27 cellular contexts compared by ENCODE assay signal in the genomic region with DNA sequence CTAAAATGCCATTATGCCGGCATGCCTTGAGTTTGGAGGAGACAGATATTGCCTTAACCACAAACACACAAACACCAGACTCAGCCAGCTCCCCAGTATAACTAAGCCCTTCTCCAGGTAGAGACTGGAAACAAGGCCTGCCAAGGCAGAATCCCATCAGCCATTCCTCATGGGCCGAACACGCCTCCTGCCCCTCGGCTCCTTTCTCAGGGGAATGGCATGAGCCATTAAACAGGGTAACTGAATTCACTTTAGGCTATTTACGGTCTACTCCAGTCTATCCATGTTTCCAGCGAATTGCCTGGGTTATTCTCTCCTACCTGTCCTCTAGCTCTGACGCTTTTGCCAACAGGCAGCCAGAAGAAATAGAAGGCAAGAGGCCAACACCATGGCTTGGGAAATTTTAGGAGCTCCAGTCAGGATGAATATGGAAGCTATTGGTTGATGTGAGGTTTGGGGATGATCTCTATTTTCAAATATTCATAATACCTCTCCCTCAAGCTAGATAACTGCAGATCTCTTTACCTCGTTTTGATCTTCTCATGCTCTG. TPM values are rescaled to one million over a fixed set of nuclear protein-coding genes. Genes with fewer than 3 reads are reported as not detected.
DNase-seq lines count a peak whose midpoint lies in the region; ATAC-seq, FAIRE-seq and TF ChIP-seq lines count a peak whose summit lies in the region.
"Had no signal": no experiment of that assay in that cellular context is flagged by ENCODE, and none has a peak within 500 bp of the region (broad histone marks: within the 10 kb centered on the region; RNA-seq: fewer than 3 reads in every experiment).

No MANE protein-coding gene starts in this region.

- intact Hi-C loops in A673 (cut with micrococcal nuclease; ENCODE audit: unreplicated experiment) (no loop called here), endothelial cell of umbilical vein (cut with micrococcal nuclease) (loop anchor here (2.0 kb wide), 1 partner anchor 23 kb away; no protein-coding TSS in a partner anchor), sciatic nerve (cut with DNase I) (no loop called here)

- dilution Hi-C loops in endothelial cell of umbilical vein (cut with MboI; ENCODE audit: extremely low pct_ligation_motif_present, low sequenced_read_pairs): no loop called here

- H3K4me3 ChIP-seq in A673 (ENCODE audit: low read depth, low read length, poor library complexity, severe bottlenecking): no peak overlapping the region
- no peak overlapping the region for H3K4me3 ChIP-seq in CD8-positive, alpha-beta memory T cell (ENCODE audit: low read length)
- no peak overlapping the region for H3K4me3 ChIP-seq in endothelial cell of umbilical vein (replicated peaks in 1 of 3; ENCODE audit: insufficient read depth in 1 of 3, low read depth in 1 of 3, low read length in 3 of 3)
- H3K4me3 ChIP-seq: psoas muscle, skin epidermis, thoracic aorta had no signal

- H3K27me3 Mint-ChIP-seq in CD8-positive, alpha-beta memory T cell: no peaks in the 10 kb centered on the region
- no peaks in the 10 kb centered on the region for H3K27me3 Mint-ChIP-seq in activated CD4-positive, alpha-beta memory T cell treated with anti-CD3 and anti-CD28 coated beads, Interleukin-2, amount 10 ng/mL, durations not matched to agents 7 days and 5 days

- H3K4me3 Mint-ChIP-seq in CD8-positive, alpha-beta memory T cell: peak overlapping the region in 1 of 7 donors; percentile 57
- H3K4me3 Mint-ChIP-seq in activated CD4-positive, alpha-beta memory T cell treated with anti-CD3 and anti-CD28 coated beads, Interleukin-2, amount 10 ng/mL, durations not matched to agents 7 days and 5 days: no peak overlapping the region

- H3K27ac ChIP-seq in A673 (ENCODE audit: low read depth, low read length, poor library complexity, severe bottlenecking) (no peak overlapping the region), endothelial cell of umbilical vein (ENCODE audit: insufficient read depth, low read depth, low read length) (no peak overlapping the region)
- H3K27ac ChIP-seq in CD8-positive, alpha-beta memory T cell (ENCODE audit: low read depth, low read length): no peak overlapping the region
- H3K27ac ChIP-seq: C4-2B, psoas muscle, thoracic aorta had no signal

- no peaks in the 10 kb centered on the region for H3K9me3 ChIP-seq in A673 (ENCODE audit: low read depth, low read length, poor library complexity, severe bottlenecking)
- H3K9me3 ChIP-seq in CD8-positive, alpha-beta memory T cell (ENCODE audit: low read length): no peaks in the 10 kb centered on the region
- no peaks in the 10 kb centered on the region for H3K9me3 ChIP-seq in endothelial cell of umbilical vein (replicated peaks; ENCODE audit: control insufficient read depth, insufficient read depth, low read length)
- H3K9me3 ChIP-seq: psoas muscle, thoracic aorta had no signal

- no peak for DNase-seq in A673 (ENCODE audit: low spot score)
- DNase-seq in CD8-positive, alpha-beta memory T cell: no peak
- DNase-seq in activated CD4-positive, alpha-beta memory T cell treated with anti-CD3 and anti-CD28 coated beads, Interleukin-2, amount 10 ng/mL, durations not matched to agents 7 days and 5 days: no peak
- no peak for DNase-seq in endothelial cell of umbilical vein (ENCODE audit: low read depth, low spot score)
- no peak for DNase-seq in left lobe of liver (ENCODE audit: low spot score)
- DNase-seq in sciatic nerve (ENCODE audit: low spot score): no peak
- DNase-seq: activated CD4-positive, alpha-beta T cell treated with anti-CD3 and anti-CD28 coated beads for 48 hours; activated naive CD4-positive, alpha-beta T cell treated with anti-CD3 and anti-CD28 coated beads, Interleukin-2, amount 50 U/mL, for 16 hours; activated T-cell treated with anti-CD3 and anti-CD28 coated beads, Interleukin-2, amount 50 U/mL, for 1 hour; effector CD8-positive, alpha-beta T cell; foreskin melanocyte; hippocampal formation; KG1; left ventricle myocardium superior; NCI-H1694; NCI-H526 treated with DMSO at 0.1 percent for 48 hours; psoas muscle; stimulated activated CD4-positive, alpha-beta T cell treated with anti-CD3 and anti-CD28 coated beads, Interleukin-2, amount 100 ng/mL, for 24 hours; stimulated activated naive CD4-positive, alpha-beta T cell had no signal

- H3K27ac Mint-ChIP-seq in CD8-positive, alpha-beta memory T cell: peak overlapping the region; percentile 83 to 99 (median 94)
- H3K27ac Mint-ChIP-seq in activated CD4-positive, alpha-beta memory T cell treated with anti-CD3 and anti-CD28 coated beads, Interleukin-2, amount 10 ng/mL, durations not matched to agents 7 days and 5 days: peak overlapping the region; percentile 33

- no peak overlapping the region for H3K4me2 ChIP-seq in endothelial cell of umbilical vein (ENCODE audit: insufficient read depth, low read length)

- POLR2A ChIA-PET in A673 (lab: Charles Lee; ENCODE audit: low non-redundant PET): no interaction called here
- POLR2A ChIA-PET in CD8-positive, alpha-beta memory T cell (lab: Charles Lee): interaction anchor here (2.5 kb wide), 1 partner anchor 56 kb away, joined by 22 read pairs; the partner anchor contains the start of gene SMIM20
- POLR2A ChIA-PET in activated CD4-positive, alpha-beta memory T cell treated with anti-CD3 and anti-CD28 coated beads, Interleukin-2, amount 10 ng/mL, durations not matched to agents 7 days and 5 days (lab: Charles Lee): interaction anchor here (1.9 to 3.6 kb wide), 2 partner anchors 12 to 56 kb away, joined by 5 to 34 read pairs; partner anchors contain the start of gene SMIM20
- POLR2A ChIA-PET in endothelial cell of umbilical vein (lab: Charles Lee): no interaction called here

- H3K36me3 Mint-ChIP-seq in CD8-positive, alpha-beta memory T cell: peaks cover 0 to 5% (median 0%) of the 10 kb centered on the region in 3 donors
- peaks cover 27% of the 10 kb centered on the region for H3K36me3 Mint-ChIP-seq in activated CD4-positive, alpha-beta memory T cell treated with anti-CD3 and anti-CD28 coated beads, Interleukin-2, amount 10 ng/mL, durations not matched to agents 7 days and 5 days (ENCODE audit: low read depth)

- H3K4me1 ChIP-seq in A673 (ENCODE audit: insufficient read depth, low read length, poor library complexity, severe bottlenecking) (peaks cover 22% of the 10 kb centered on the region), endothelial cell of umbilical vein (ENCODE audit: control insufficient read depth, extremely low read depth, insufficient read depth, low read length) (peaks cover 48% of the 10 kb centered on the region)
- H3K4me1 ChIP-seq in CD8-positive, alpha-beta memory T cell (ENCODE audit: insufficient read depth, low read length): peaks cover 68% of the 10 kb centered on the region

- no peaks in the 10 kb centered on the region for H3K9me3 Mint-ChIP-seq in CD8-positive, alpha-beta memory T cell
- H3K9me3 Mint-ChIP-seq in activated CD4-positive, alpha-beta memory T cell treated with anti-CD3 and anti-CD28 coated beads, Interleukin-2, amount 10 ng/mL, durations not matched to agents 7 days and 5 days: no peaks in the 10 kb centered on the region

- H3K9ac ChIP-seq in endothelial cell of umbilical vein (replicated peaks; ENCODE audit: extremely low read depth, insufficient read depth, low read length): no peak overlapping the region

- no peaks in the 10 kb centered on the region for H3K36me3 ChIP-seq in A673 (ENCODE audit: insufficient read depth, low read length, poor library complexity, severe bottlenecking)
- H3K36me3 ChIP-seq in CD8-positive, alpha-beta memory T cell (ENCODE audit: insufficient read depth, low read length): no peaks in the 10 kb centered on the region
- H3K36me3 ChIP-seq in endothelial cell of umbilical vein (ENCODE audit: control insufficient read depth in 2 of 2, extremely low read depth in 1 of 2, insufficient read depth in 2 of 2, low read length in 2 of 2): no peaks in the 10 kb centered on the region
- H3K36me3 ChIP-seq: thoracic aorta had no signal

- peaks cover 11% of the 10 kb centered on the region for H3K79me2 ChIP-seq in endothelial cell of umbilical vein (ENCODE audit: control insufficient read depth, insufficient read depth, low read length)

- no peaks in the 10 kb centered on the region for H3K27me3 ChIP-seq in A673 (replicated peaks; ENCODE audit: insufficient read depth, low read depth, low read length, poor library complexity)
- H3K27me3 ChIP-seq in CD8-positive, alpha-beta memory T cell (ENCODE audit: insufficient read depth, low read length, poor library complexity, severe bottlenecking): no peaks in the 10 kb centered on the region
- H3K27me3 ChIP-seq in endothelial cell of umbilical vein (ENCODE audit: control insufficient read depth in 2 of 2, insufficient read depth in 2 of 2, low read length in 2 of 2): no peaks in the 10 kb centered on the region

- no peaks in the 10 kb centered on the region for H4K20me1 ChIP-seq in endothelial cell of umbilical vein (replicated peaks; ENCODE audit: control insufficient read depth, extremely low read depth, insufficient read depth, low read length)

- peaks cover 1% of the 10 kb centered on the region for H3K9me1 ChIP-seq in endothelial cell of umbilical vein (replicated peaks; ENCODE audit: control insufficient read depth, extremely low read depth, insufficient read depth, low read length)

- BruUV-seq in A673 (replicated peaks; lab: Mats Ljungman, UMichigan): no TSS peak
- no TSS peak for BruUV-seq in endothelial cell of umbilical vein (replicated peaks; lab: Mats Ljungman, UMichigan)

- FAIRE-seq in endothelial cell of umbilical vein (lab: Jason Lieb, UNC): peak; percentile 54
- FAIRE-seq: G401.6, TTC549 had no signal

- peaks cover 72 to 87% (median 83%) of the 10 kb centered on the region in 3 donors for H3K4me1 Mint-ChIP-seq in CD8-positive, alpha-beta memory T cell
- peaks cover 84% of the 10 kb centered on the region for H3K4me1 Mint-ChIP-seq in activated CD4-positive, alpha-beta memory T cell treated with anti-CD3 and anti-CD28 coated beads, Interleukin-2, amount 10 ng/mL, durations not matched to agents 7 days and 5 days

- no peak for ATAC-seq in GM18520 (IDR thresholded peaks at IDR 0.05; ENCODE audit: unreplicated experiment)
- no peak for ATAC-seq in left lobe of liver
- ATAC-seq in GM21360 (IDR thresholded peaks at IDR 0.05; ENCODE audit: unreplicated experiment): no peak
- no peak for ATAC-seq in sciatic nerve
- ATAC-seq: esophagus mucosa, left ventricle myocardium superior, psoas muscle had no signal

- TF ChIP-seq CTCF in A673 (conservative IDR thresholded peaks at IDR 0.05; ENCODE audit: low read depth, low read length) (0 out of 2 replicates have a peak, but pooled peaks have one; percentile 0), endothelial cell of umbilical vein (IDR thresholded peaks at IDR 0.05; ENCODE audit: extremely low read depth in 1 of 2, insufficient read depth in 1 of 2, low read depth in 1 of 2, low read length in 2 of 2) (no peak)

- no peak overlapping the region for H2AFZ ChIP-seq in endothelial cell of umbilical vein (ENCODE audit: low read depth, low read length)

- TF ChIP-seq POLR2A in endothelial cell of umbilical vein (IDR thresholded peaks at IDR 0.05; ENCODE audit: low read depth, low read length): no peak

- CTCF ChIA-PET in A673 (lab: Charles Lee) (no interaction called here), endothelial cell of umbilical vein (lab: Charles Lee) (interaction anchor here (1.4 kb wide), 1 partner anchor 130 kb away, joined by 5 read pairs; no protein-coding TSS in a partner anchor)
- CTCF ChIA-PET in CD8-positive, alpha-beta memory T cell (lab: Charles Lee): interaction anchor here (0.8 to 3.3 kb wide), 3 partner anchors 16 to 56 kb away, joined by 3 to 17 read pairs (median 3); partner anchors contain the start of gene SMIM20
- CTCF ChIA-PET in activated CD4-positive, alpha-beta memory T cell treated with anti-CD3 and anti-CD28 coated beads, Interleukin-2, amount 10 ng/mL, durations not matched to agents 7 days and 5 days (lab: Charles Lee): interaction anchor here (3.2 kb wide), 1 partner anchor 131 kb away, joined by 9 read pairs; no protein-coding TSS in a partner anchor

RNA-seq across cellular contexts. Expression of gene SEL1L3, which starts 4.9 kb away (rescaled TPM):
- 35.8 and 40.0 TPM in 2 replicates for total RNA-seq in A673 (2021)
- 10 to 100 TPM; 36.4 to 46.2 TPM for total RNA-seq in CD8-positive, alpha-beta memory T cell
- polyA plus RNA-seq in CD8-positive, alpha-beta memory T cell: 63.7 TPM
- 10 to 100 TPM; 88.3 to 91.3 TPM for total RNA-seq in activated CD4-positive, alpha-beta memory T cell treated with anti-CD3 and anti-CD28 coated beads, Interleukin-2, amount 10 ng/mL, durations not matched to agents 7 days and 5 days
- total RNA-seq in endothelial cell of umbilical vein: 91.1 and 122 TPM in 2 replicates
- 47.7 and 53.4 TPM in 2 replicates for polyA plus RNA-seq in endothelial cell of umbilical vein
- 42.6 and 50.0 TPM in 2 replicates for polyA plus RNA-seq in endothelial cell of umbilical vein (2011; cell fraction: cytosol; rRNA removed)
- 67.9 and 78.6 TPM in 2 replicates for polyA plus RNA-seq in endothelial cell of umbilical vein (2011; cell fraction: nucleus; rRNA removed)
- 61.5 and 69.0 TPM in 2 replicates for polyA plus RNA-seq in endothelial cell of umbilical vein (2012)
- polyA minus RNA-seq in endothelial cell of umbilical vein: 132 and 170 TPM in 2 replicates
- polyA minus RNA-seq in endothelial cell of umbilical vein (2011; cell fraction: cytosol; rRNA and poly(A)+ RNA removed): 10.4 TPM
- 124 and 188 TPM in 2 replicates for polyA minus RNA-seq in endothelial cell of umbilical vein (2011; cell fraction: nucleus; rRNA and poly(A)+ RNA removed)
- total RNA-seq in left lobe of liver: 5.0 TPM
- 17.1 TPM for total RNA-seq in sciatic nerve

RNA-seq across cellular contexts. Expression of gene SMIM20, which starts 56.1 kb away (rescaled TPM):
- total RNA-seq in A673 (2021) (25.2 and 30.2 TPM in 2 replicates), endothelial cell of umbilical vein (18.1 and 19.2 TPM in 2 replicates), left lobe of liver (20.4 TPM), sciatic nerve (22.7 TPM)
- total RNA-seq in CD8-positive, alpha-beta memory T cell: 10 to 100 TPM; 25.1 to 28.5 TPM
- 47.3 TPM for polyA plus RNA-seq in CD8-positive, alpha-beta memory T cell
- total RNA-seq in activated CD4-positive, alpha-beta memory T cell treated with anti-CD3 and anti-CD28 coated beads, Interleukin-2, amount 10 ng/mL, durations not matched to agents 7 days and 5 days: 10 to 100 TPM; 11.5 to 14.4 TPM
- 6.8 and 10.2 TPM in 2 replicates for polyA plus RNA-seq in endothelial cell of umbilical vein
- polyA plus RNA-seq in endothelial cell of umbilical vein (2011; cell fraction: cytosol; rRNA removed): 14.1 and 15.0 TPM in 2 replicates
- 4.7 and 5.9 TPM in 2 replicates for polyA plus RNA-seq in endothelial cell of umbilical vein (2011; cell fraction: nucleus; rRNA removed)
- polyA plus RNA-seq in endothelial cell of umbilical vein (2012): 11.6 and 15.0 TPM in 2 replicates
- 1.5 and 2.1 TPM in 2 replicates for polyA minus RNA-seq in endothelial cell of umbilical vein
- 5.8 TPM for polyA minus RNA-seq in endothelial cell of umbilical vein (2011; cell fraction: cytosol; rRNA and poly(A)+ RNA removed)
- 1.9 and 4.0 TPM in 2 replicates for polyA minus RNA-seq in endothelial cell of umbilical vein (2011; cell fraction: nucleus; rRNA and poly(A)+ RNA removed)

Comparison
In these comparisons a context has a peak if more than half of its experiments do, and no peak if none do; other contexts are left out.
1. POLR2A ChIA-PET loops: an anchor here in CD8-positive, alpha-beta memory T cell (2.5 kb wide) and activated CD4-positive, alpha-beta memory T cell treated with anti-CD3 and anti-CD28 coated beads, Interleukin-2, amount 10 ng/mL, durations not matched to agents 7 days and 5 days (1.9 to 3.6 kb wide); none called in A673 and endothelial cell of umbilical vein.